ENCODE assay signal across 20 cellular contexts in the genomic region with DNA sequence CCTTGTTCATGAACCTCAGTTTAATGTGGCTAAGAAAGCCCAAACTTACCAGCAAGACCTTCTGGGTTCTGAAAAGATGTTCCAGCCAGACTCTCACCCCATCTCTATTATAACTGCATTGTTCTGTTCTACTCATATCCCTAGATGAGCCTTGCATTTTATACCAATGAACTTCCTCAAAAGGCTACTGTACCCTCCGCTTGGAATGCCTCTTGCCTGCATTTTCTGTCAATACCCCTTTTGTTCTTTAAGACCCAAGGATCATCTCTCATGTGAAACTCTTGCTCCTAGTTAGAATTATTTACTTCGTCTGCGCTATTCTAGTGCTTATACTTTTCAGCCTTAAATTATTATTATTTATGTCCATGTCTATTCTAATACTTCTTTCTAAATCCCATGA.
"Had no signal": no experiment of that assay in that cellular context is flagged by ENCODE, and none has a peak within 500 bp of the region (broad histone marks: within the 10 kb centered on the region; RNA-seq: fewer than 3 reads in every experiment).

No MANE protein-coding gene starts in this region.

- H3K36me3 ChIP-seq: esophagus squamous epithelium, gastroesophageal sphincter, heart left ventricle, left lung, lower lobe of right lung had no signal

- H3K9me3 ChIP-seq: esophagus squamous epithelium, gastroesophageal sphincter, heart left ventricle, left lung, lower lobe of right lung had no signal

- H3K27ac ChIP-seq: coronary artery, dorsolateral prefrontal cortex, epithelial cell of prostate, esophagus squamous epithelium, gastroesophageal sphincter, heart left ventricle, left lung, lower lobe of right lung had no signal

- H3K27ac Mint-ChIP-seq: effector memory CD8-positive, alpha-beta T cell; endodermal cell had no signal

- H3K4me1 ChIP-seq: heart left ventricle, lower lobe of right lung had no signal

- H3K4me3 Mint-ChIP-seq: effector memory CD8-positive, alpha-beta T cell; endodermal cell had no signal

- ATAC-seq: effector memory CD8-positive, alpha-beta T cell; esophagus mucosa; gastroesophageal sphincter; heart left ventricle; left cardiac atrium; left lung; left ventricle myocardium superior; lower lobe of right lung had no signal

- H3K9me3 Mint-ChIP-seq: effector memory CD8-positive, alpha-beta T cell; endodermal cell had no signal

- DNase-seq: dermis blood vessel endothelial cell; dorsolateral prefrontal cortex; effector CD8-positive, alpha-beta T cell; effector memory CD8-positive, alpha-beta T cell; endodermal cell; erythroblast; esophagus squamous epithelium; foreskin fibroblast; heart left ventricle; hippocampal formation; left cardiac atrium; left lung; left ventricle myocardium superior; lower lobe of right lung; mesenchymal stem cell; midbrain had no signal

- H3K4me3 ChIP-seq: coronary artery, dorsolateral prefrontal cortex, esophagus squamous epithelium, gastroesophageal sphincter, heart left ventricle, left lung, lower lobe of right lung had no signal
